In the genomic region with DNA sequence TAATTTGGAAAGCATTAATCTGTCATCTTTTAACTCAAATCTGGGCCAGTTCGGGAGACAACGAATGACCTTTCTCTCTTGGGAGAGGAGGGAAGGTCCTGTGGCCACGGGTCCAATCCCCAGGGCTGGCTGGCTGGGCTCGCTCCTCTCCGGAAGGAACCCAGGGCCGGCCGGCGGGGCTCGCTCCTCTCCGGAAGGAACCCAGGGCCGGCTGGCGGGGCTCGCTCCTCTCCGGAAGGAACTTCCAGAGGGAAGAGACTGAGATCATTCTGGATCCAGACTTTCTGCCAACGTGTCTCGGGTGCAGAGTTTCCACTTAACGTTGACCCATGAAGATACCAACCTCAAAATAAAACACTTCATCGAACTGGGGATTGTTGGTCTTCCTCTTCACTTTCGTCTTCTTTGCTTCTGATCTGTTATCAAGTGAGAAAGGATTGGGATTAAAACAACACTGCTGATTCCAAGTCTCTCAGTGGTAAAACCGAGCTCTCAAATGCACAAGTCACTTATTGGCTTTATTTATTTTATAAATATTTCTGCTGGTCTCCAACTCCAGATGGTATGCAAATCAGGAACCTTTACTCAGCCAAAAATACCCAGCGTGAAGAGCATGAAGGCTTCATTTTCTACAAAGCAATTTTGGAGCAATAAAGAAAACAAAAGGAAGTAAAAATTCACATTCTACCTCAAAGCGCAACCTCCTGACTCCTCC, we compare ENCODE assay signal across 11 cellular contexts. TPM values are rescaled to one million over a fixed set of nuclear protein-coding genes. Genes with fewer than 3 reads are reported as not detected.
A peak's percentile ranks its signal among the peaks of the same experiment; 100 is the strongest.
DNase-seq lines count a peak whose midpoint lies in the region; ATAC-seq and TF ChIP-seq lines count a peak whose summit lies in the region.
"Had no signal": no experiment of that assay in that cellular context is flagged by ENCODE, and none has a peak within 500 bp of the region (broad histone marks: within the 10 kb centered on the region; RNA-seq: fewer than 3 reads in every experiment).

No MANE protein-coding gene starts in this region.

- H3K4me1 Mint-ChIP-seq in immature natural killer cell = peaks cover 50 to 63% of the 10 kb centered on the region in 2 donors

- no peak overlapping the region for H3K4me3 ChIP-seq in HAP-1

- peaks cover 17 to 55% (median 43%) of the 10 kb centered on the region in 3 donors for H3K27me3 Mint-ChIP-seq in immature natural killer cell (ENCODE audit: low read depth in 3 of 3)
- H3K27me3 Mint-ChIP-seq: stimulated activated naive CD8-positive, alpha-beta T cell treated with anti-CD3 and anti-CD28 coated beads, Interleukin-15, Interleukin-2, amounts not matched to agents 100 ng/mL and 50 ng/mL, for 24 hours had no signal

- DNase-seq in DMS 273 (lab: John Stamatoyannopoulos, UW; ENCODE audit: unreplicated experiment) = peak; percentile 22
- no peak for DNase-seq in DMS 273 treated with DMSO at 0.1 percent for 48 hours (lab: John Stamatoyannopoulos, UW)
- no peak for DNase-seq in caudate nucleus (lab: John Stamatoyannopoulos, UW)
- DNase-seq in immature natural killer cell = no peak
- DNase-seq in HAP-1 (ENCODE audit: low spot score in 2 of 2) = no peak
- no peak for DNase-seq in GM13977 (ENCODE audit: low spot score)
- DNase-seq: NCI-H1930 had no signal

- peak overlapping the region in 2 of 5 donors; percentile 35 to 38 for H3K4me3 Mint-ChIP-seq in immature natural killer cell
- H3K4me3 Mint-ChIP-seq: stimulated activated naive CD8-positive, alpha-beta T cell treated with anti-CD3 and anti-CD28 coated beads, Interleukin-15, Interleukin-2, amounts not matched to agents 100 ng/mL and 50 ng/mL, for 24 hours had no signal

- ATAC-seq in GM18858 (IDR thresholded peaks at IDR 0.05; ENCODE audit: unreplicated experiment) = no peak

- H3K9me3 ChIP-seq in HAP-1 = no peaks in the 10 kb centered on the region

- H3K27ac ChIP-seq in caudate nucleus (ENCODE audit: low read depth, low read length) = peak overlapping the region; percentile 20
- peak overlapping the region; percentile 54 for H3K27ac ChIP-seq in temporal lobe (ENCODE audit: low read depth, low read length)
- H3K27ac ChIP-seq: 22Rv1 had no signal

- no peaks in the 10 kb centered on the region for H3K27me3 ChIP-seq in HAP-1 (ENCODE audit: low read depth)

- peaks cover 0 to 2% (median 0%) of the 10 kb centered on the region in 6 donors for H3K9me3 Mint-ChIP-seq in immature natural killer cell

- no peak for TF ChIP-seq CTCF in GM13977 (IDR thresholded peaks at IDR 0.05; ENCODE audit: extremely low read depth, insufficient read depth, missing control alignments)

- H3K36me3 ChIP-seq in HAP-1 (replicated peaks) = no peaks in the 10 kb centered on the region

- peak overlapping the region; percentile 82 to 95 (median 87) for H3K27ac Mint-ChIP-seq in immature natural killer cell

- in situ Hi-C loops in HAP-1 (cut with MboI; ENCODE audit: low sequenced_read_pairs) (no loop called here), GM13977 (cut with MboI; ENCODE audit: low pct_unique_long_range_greater_than_20kb, low sequenced_read_pairs, unreplicated experiment) (no loop called here)

- H3K36me3 Mint-ChIP-seq in immature natural killer cell = peaks cover 11 to 25% (median 13%) of the 10 kb centered on the region in 3 donors

- H3K4me1 ChIP-seq in HAP-1 = no peaks in the 10 kb centered on the region

RNA-seq across cellular contexts. Expression of a gene that starts 53.3 kb away (rescaled TPM):
- polyA plus RNA-seq in immature natural killer cell = 1 to 10 TPM in 1 of 3 donors, under 1 TPM in 1, not detected in 1; 0.07 to 1.1 TPM
- 0.25 TPM for total RNA-seq in temporal lobe
